In genomic region chr12:2248901-2249381, GRCh38 we compare ENCODE assay signal across 1 cellular context.
TF ChIP-seq lines count a peak whose summit lies in the region.

No MANE protein-coding gene starts in this region.

TF ChIP-seq in SK-N-SH, 30 proteins besides CTCF, POLR2A, EP300 and RAD21 (continued from another document):
- TF ChIP-seq MEF2A (IDR thresholded peaks at IDR 0.05; ENCODE audit: borderline replicate concordance, low read depth) (no peak), RXRA (IDR thresholded peaks at IDR 0.05; ENCODE audit: borderline replicate concordance, low read depth) (no peak), ELF1 (IDR thresholded peaks at IDR 0.05) (no peak), GABPA (IDR thresholded peaks at IDR 0.05; ENCODE audit: low read depth) (no peak), USF2 (IDR thresholded peaks at IDR 0.05; ENCODE audit: borderline replicate concordance, low read depth, low read length) (no peak), POLR2AphosphoS5 (IDR thresholded peaks at IDR 0.05; ENCODE audit: low read depth, low read length) (no peak), IRF3 (IDR thresholded peaks at IDR 0.05; ENCODE audit: low read depth, low read length) (no peak), SIN3A (IDR thresholded peaks at IDR 0.05; ENCODE audit: borderline replicate concordance, low read depth, low read length) (no peak), YY1 (IDR thresholded peaks at IDR 0.05; ENCODE audit: low read depth) (no peak), FOXM1 (IDR thresholded peaks at IDR 0.05; ENCODE audit: low read depth) (no peak), ZBTB33 (IDR thresholded peaks at IDR 0.05; ENCODE audit: borderline replicate concordance, low read depth) (no peak), PBX3 (IDR thresholded peaks at IDR 0.05) (no peak), FOSL2 (IDR thresholded peaks at IDR 0.05; ENCODE audit: borderline replicate concordance, low read depth) (no peak), MAX (IDR thresholded peaks at IDR 0.05; ENCODE audit: low read depth) (no peak), MXI1 (IDR thresholded peaks at IDR 0.05; ENCODE audit: low read depth, low read length) (peak; percentile 40; the same call in 1 of the 2 replicates)
